In genomic region chr14:103084021-103084919, GRCh38 we compare ENCODE assay signal across 1 cellular context.
TF ChIP-seq lines count a peak whose summit lies in the region.

TSS of gene LBHD2 (plus strand) at chr14:103084210. CDS start at chr14:103086013, 1,803 bp downstream.

TF ChIP-seq in IMR-90, 13 proteins besides CTCF, POLR2A, EP300 and RAD21 (continued from another document):
- TF ChIP-seq, protein P1, sequence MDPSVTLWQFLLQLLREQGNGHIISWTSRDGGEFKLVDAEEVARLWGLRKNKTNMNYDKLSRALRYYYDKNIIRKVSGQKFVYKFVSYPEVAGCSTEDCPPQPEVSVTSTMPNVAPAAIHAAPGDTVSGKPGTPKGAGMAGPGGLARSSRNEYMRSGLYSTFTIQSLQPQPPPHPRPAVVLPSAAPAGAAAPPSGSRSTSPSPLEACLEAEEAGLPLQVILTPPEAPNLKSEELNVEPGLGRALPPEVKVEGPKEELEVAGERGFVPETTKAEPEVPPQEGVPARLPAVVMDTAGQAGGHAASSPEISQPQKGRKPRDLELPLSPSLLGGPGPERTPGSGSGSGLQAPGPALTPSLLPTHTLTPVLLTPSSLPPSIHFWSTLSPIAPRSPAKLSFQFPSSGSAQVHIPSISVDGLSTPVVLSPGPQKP (IDR thresholded peaks at IDR 0.05; ENCODE audit: borderline replicate concordance, low read depth, low read length): no peak
- TF ChIP-seq CHD1 (IDR thresholded peaks at IDR 0.05; ENCODE audit: low read depth, low read length): no peak
- no peak for TF ChIP-seq MXI1 (IDR thresholded peaks at IDR 0.05; ENCODE audit: borderline replicate concordance, low read depth, low read length)
- TF ChIP-seq BHLHE40 (IDR thresholded peaks at IDR 0.05; ENCODE audit: low read depth, low read length): no peak
TF ChIP-seq in IMR-90: peak in this region for 0.
